In genomic region chr6:44386929-44387345, GRCh38 we compare ENCODE assay signal across 8 cellular contexts. TPM values are rescaled to one million over a fixed set of nuclear protein-coding genes. Genes with fewer than 3 reads are reported as not detected.
DNase-seq lines count a peak whose midpoint lies in the region; ATAC-seq, FAIRE-seq and TF ChIP-seq lines count a peak whose summit lies in the region.

No MANE protein-coding gene starts in this region.

- H3K4me2 ChIP-seq in parathyroid adenoma (ENCODE audit: low read length): peak overlapping the region; percentile 83

- DNase-seq in HFFc6 (peak; percentile 37), T-helper 17 cell (no peak), foreskin keratinocyte (peak; percentile 32 to 67), RCC 7860 (ENCODE audit: low spot score) (no peak), cortex of kidney (lab: John Stamatoyannopoulos, UW) (no peak)

- H3K27me3 Mint-ChIP-seq in HFFc6 (ENCODE audit: insufficient read depth) (peaks cover 2% of the 10 kb centered on the region), T-helper 17 cell (peaks cover 7% of the 10 kb centered on the region)

- peaks cover 26% of the 10 kb centered on the region for H3K79me2 ChIP-seq in parathyroid adenoma

- no peaks in the 10 kb centered on the region for H3K27me3 ChIP-seq in foreskin keratinocyte
- no peaks in the 10 kb centered on the region for H3K27me3 ChIP-seq in parathyroid adenoma (ENCODE audit: control insufficient read depth, insufficient read depth, low read length)

- TF ChIP-seq CTCF in HFFc6 (IDR thresholded peaks at IDR 0.05) (no peak), foreskin keratinocyte (conservative IDR thresholded peaks at IDR 0.05) (no peak), parathyroid adenoma (IDR thresholded peaks at IDR 0.05) (no peak)

- H3K36me3 Mint-ChIP-seq in HFFc6 (ENCODE audit: low read depth) (peaks cover 18% of the 10 kb centered on the region; the same call in 1 of the 2 replicates), T-helper 17 cell (ENCODE audit: low read depth) (peaks cover 3% of the 10 kb centered on the region)

- peaks cover 35% of the 10 kb centered on the region for H3K4me1 Mint-ChIP-seq in HFFc6 (ENCODE audit: low read depth)
- H3K4me1 Mint-ChIP-seq in T-helper 17 cell: peaks cover 42% of the 10 kb centered on the region

- H3K36me3 ChIP-seq in parathyroid adenoma (ENCODE audit: control insufficient read depth, insufficient read depth, low read length): no peaks in the 10 kb centered on the region

- ATAC-seq in T-helper 17 cell: peak; percentile 24
- peak; percentile 49 for ATAC-seq in foreskin keratinocyte
- no peak for ATAC-seq in GM19467 (IDR thresholded peaks at IDR 0.05; ENCODE audit: unreplicated experiment)

- H3K4me1 ChIP-seq in foreskin keratinocyte (no peaks in the 10 kb centered on the region), parathyroid adenoma (peaks cover 11% of the 10 kb centered on the region)

- H3K4me3 ChIP-seq in GM08714 (ENCODE audit: low read length) (peak overlapping the region; percentile 100), parathyroid adenoma (ENCODE audit: low read depth, low read length) (peak overlapping the region; percentile 96)

- H3K9me3 ChIP-seq in T-helper 17 cell (ENCODE audit: control insufficient read depth, low read length, poor library complexity, severe bottlenecking) (no peaks in the 10 kb centered on the region), parathyroid adenoma (ENCODE audit: control insufficient read depth, low read length) (no peaks in the 10 kb centered on the region)

- no peak overlapping the region for H3K9ac ChIP-seq in parathyroid adenoma

- no peaks in the 10 kb centered on the region for H3K9me3 Mint-ChIP-seq in HFFc6

- peak overlapping the region; percentile 94 for H3K27ac Mint-ChIP-seq in HFFc6
- H3K27ac Mint-ChIP-seq in T-helper 17 cell: peak overlapping the region; percentile 98

- H2AFZ ChIP-seq in parathyroid adenoma: peak overlapping the region; percentile 84

- peak overlapping the region; percentile 94 for H3K4me3 Mint-ChIP-seq in HFFc6
- peak overlapping the region; percentile 97 for H3K4me3 Mint-ChIP-seq in T-helper 17 cell

- no peak for FAIRE-seq in RCC 7860 (lab: Jason Lieb, UNC)

- H3K27ac ChIP-seq in foreskin keratinocyte (peak overlapping the region; percentile 95), parathyroid adenoma (peak overlapping the region; percentile 94)

RNA-seq across cellular contexts. Expression of gene CDC5L, which starts 0.6 kb away (rescaled TPM):
- 10 to 100 TPM; 17.9 to 23.5 (median 21.6) TPM for total RNA-seq in HFFc6 (2021; fragmentation: NEBNext Ultra II Directional; extraction: Animal tissue kit (Norgen Biotek cat#: 25700))
- total RNA-seq in T-helper 17 cell (10 to 100 TPM; 17.8 to 24.7 TPM), foreskin keratinocyte (27.9 and 29.7 TPM in 2 replicates)
- 9.2 and 11.0 TPM in 2 replicates for polyA plus RNA-seq in foreskin keratinocyte

RNA-seq across cellular contexts. Expression of gene SPATS1, which starts 44.5 kb away (rescaled TPM):
- total RNA-seq in HFFc6 (2021; fragmentation: NEBNext Ultra II Directional; extraction: Animal tissue kit (Norgen Biotek cat#: 25700)): not detected
- total RNA-seq in T-helper 17 cell (not detected), foreskin keratinocyte (not detected in 2 replicates)
- polyA plus RNA-seq in foreskin keratinocyte: not detected in 2 replicates

Comparison
In these comparisons a context has a peak if more than half of its experiments do, and no peak if none do; other contexts are left out.
1. DNase-seq: peak in HFFc6 (single experiment) and foreskin keratinocyte (2 of 2); none in T-helper 17 cell (0 of 3), RCC 7860 (single experiment) and cortex of kidney (single experiment).